ENCODE assay signal across 18 cellular contexts in the genomic region with DNA sequence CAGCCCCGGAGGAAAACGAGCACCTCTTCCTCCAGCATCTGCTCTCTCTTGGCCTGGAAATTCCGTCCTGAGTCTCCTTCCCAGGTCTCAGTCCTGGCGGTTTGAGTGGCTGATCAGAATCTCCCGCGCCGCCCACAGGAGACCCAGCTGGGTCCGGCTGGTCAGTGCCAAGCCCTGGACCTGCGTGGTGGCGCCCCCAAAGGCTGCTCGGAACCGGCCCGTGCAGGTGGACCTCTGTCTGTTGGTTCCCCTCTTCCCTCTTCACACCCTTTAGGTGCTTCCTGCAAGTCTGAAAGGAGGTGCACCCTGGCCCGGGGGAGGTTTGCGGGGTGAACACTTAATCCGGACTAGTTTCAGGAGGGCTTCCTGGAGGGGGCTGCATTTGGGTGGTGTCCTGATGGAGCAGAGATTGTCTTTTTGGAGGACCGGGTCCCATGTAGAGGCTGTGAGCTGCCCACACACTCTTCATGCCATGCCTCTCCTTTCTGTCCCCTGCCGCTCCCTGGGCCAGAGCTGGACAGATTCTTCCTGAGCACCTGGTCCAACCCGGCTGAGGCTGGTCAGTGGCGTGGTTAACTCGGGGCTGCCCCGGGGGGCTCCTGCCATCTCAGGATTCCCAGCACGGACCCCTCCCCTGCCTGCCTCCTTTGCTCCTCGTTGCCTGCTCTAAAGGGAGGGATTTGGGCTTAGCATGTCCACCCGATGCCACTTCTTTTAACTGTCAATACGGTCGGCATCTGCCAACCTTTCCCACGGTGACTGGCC. TPM values are rescaled to one million over a fixed set of nuclear protein-coding genes. Genes with fewer than 3 reads are reported as not detected.
"Had no signal": no experiment of that assay in that cellular context is flagged by ENCODE, and none has a peak within 500 bp of the region (broad histone marks: within the 10 kb centered on the region; RNA-seq: fewer than 3 reads in every experiment).

No MANE protein-coding gene starts in this region.

- H3K27ac Mint-ChIP-seq: activated CD4-positive, alpha-beta T cell treated with anti-CD3 and anti-CD28 coated beads, Interleukin-2, amount 10 ng/mL, durations not matched to agents 7 days and 5 days; activated naive CD4-positive, alpha-beta T cell treated with anti-CD3 and anti-CD28 coated beads, Interleukin-2, amount 50 U/mL, for 24 hours; stimulated activated naive B cell treated with anti-CD40 and anti-IgM and Interleukin-4, amounts not matched to agents 10 μg/mL and 1 μg/mL and 100 μg/mL, for 72 hours; T-helper 1 cell treated with Interleukin-12 subunit alpha and Interleukin-12 subunit beta and Interleukin-4 antibody, amounts not matched to agents 30 μg/mL and 1 μg/mL, for 36 hours had no signal

- H3K4me1 ChIP-seq: thyroid gland had no signal

- H3K27ac ChIP-seq: body of pancreas, esophagus squamous epithelium, ovary, thyroid gland had no signal

- FAIRE-seq: endothelial cell of umbilical vein, urothelium cell line had no signal

- DNase-seq: activated CD4-positive, alpha-beta T cell treated with anti-CD3 and anti-CD28 coated beads, Interleukin-2, amount 10 ng/mL, durations not matched to agents 7 days and 5 days; activated CD8-positive, alpha-beta memory T cell treated with anti-CD3 and anti-CD28 coated beads for 24 hours; amniotic stem cell; body of pancreas; central memory CD4-positive, alpha-beta T cell; effector CD8-positive, alpha-beta T cell; esophagus squamous epithelium; midbrain; stimulated activated naive B cell treated with anti-CD40 and anti-IgM and Interleukin-4, amounts not matched to agents 10 μg/mL and 1 μg/mL and 100 μg/mL, for 72 hours; thyroid gland had no signal

- H3K4me3 ChIP-seq: body of pancreas, esophagus squamous epithelium, ovary, thyroid gland had no signal

- H3K36me3 ChIP-seq: esophagus squamous epithelium, ovary, thyroid gland had no signal

- H3K4me1 Mint-ChIP-seq: activated naive CD4-positive, alpha-beta T cell treated with anti-CD3 and anti-CD28 coated beads, Interleukin-2, amount 50 U/mL, for 24 hours had no signal

- ATAC-seq: body of pancreas; stimulated activated naive B cell treated with anti-CD40 and anti-IgM and Interleukin-4, amounts not matched to agents 10 μg/mL and 1 μg/mL and 100 μg/mL, for 72 hours had no signal

- H3K9me3 ChIP-seq: esophagus squamous epithelium, ovary, thyroid gland had no signal

- H3K9me3 Mint-ChIP-seq: activated CD4-positive, alpha-beta T cell treated with anti-CD3 and anti-CD28 coated beads, Interleukin-2, amount 10 ng/mL, durations not matched to agents 7 days and 5 days; activated naive CD4-positive, alpha-beta T cell treated with anti-CD3 and anti-CD28 coated beads, Interleukin-2, amount 50 U/mL, for 24 hours; neural crest cell; T-helper 1 cell treated with Interleukin-12 subunit alpha and Interleukin-12 subunit beta and Interleukin-4 antibody, amounts not matched to agents 30 μg/mL and 1 μg/mL, for 36 hours had no signal

- H3K36me3 Mint-ChIP-seq: activated naive CD4-positive, alpha-beta T cell treated with anti-CD3 and anti-CD28 coated beads, Interleukin-2, amount 50 U/mL, for 24 hours had no signal

- H3K4me3 Mint-ChIP-seq: activated CD4-positive, alpha-beta T cell treated with anti-CD3 and anti-CD28 coated beads, Interleukin-2, amount 10 ng/mL, durations not matched to agents 7 days and 5 days; activated naive CD4-positive, alpha-beta T cell treated with anti-CD3 and anti-CD28 coated beads, Interleukin-2, amount 50 U/mL, for 24 hours; neural crest cell; stimulated activated naive B cell treated with anti-CD40 and anti-IgM and Interleukin-4, amounts not matched to agents 10 μg/mL and 1 μg/mL and 100 μg/mL, for 72 hours; T-helper 1 cell treated with Interleukin-12 subunit alpha and Interleukin-12 subunit beta and Interleukin-4 antibody, amounts not matched to agents 30 μg/mL and 1 μg/mL, for 36 hours had no signal

- H3K27me3 ChIP-seq: ovary had no signal

RNA-seq across cellular contexts. Expression of a gene that starts 16.5 kb away (rescaled TPM):
- total RNA-seq: activated CD4-positive, alpha-beta T cell treated with anti-CD3 and anti-CD28 coated beads, Interleukin-2, amount 10 ng/mL, durations not matched to agents 7 days and 5 days; body of pancreas; endothelial cell of umbilical vein; esophagus squamous epithelium; fibroblast of villous mesenchyme; lung microvascular endothelial cell; neural crest cell; ovary; thyroid gland had no signal
- polyA plus RNA-seq: endothelial cell of umbilical vein, ovary had no signal
